ENCODE assay signal across 17 cellular contexts in genomic region chr3:5767304-5767703, GRCh38.
DNase-seq lines count a peak whose midpoint lies in the region; ATAC-seq, FAIRE-seq and TF ChIP-seq lines count a peak whose summit lies in the region.
"Had no signal": no experiment of that assay in that cellular context is flagged by ENCODE, and none has a peak within 500 bp of the region (broad histone marks: within the 10 kb centered on the region; RNA-seq: fewer than 3 reads in every experiment).

No MANE protein-coding gene starts in this region.

- FAIRE-seq in endometrium (lab: Jason Lieb, UNC): peak; percentile 12
- FAIRE-seq: H54, HepG2 had no signal

- TF ChIP-seq EP300 in stomach (IDR thresholded peaks at IDR 0.05): no peak

- no peak for TF ChIP-seq POLR2A in stomach (IDR thresholded peaks at IDR 0.05)

- no peaks in the 10 kb centered on the region for H3K27me3 ChIP-seq in stomach
- H3K27me3 ChIP-seq: BLaER1 had no signal

- H3K4me3 ChIP-seq in stomach: no peak overlapping the region
- H3K4me3 ChIP-seq: BLaER1, GM23338 had no signal

- H3K27ac ChIP-seq in VCaP (peak overlapping the region; percentile 31; the same call in 1 of the 2 replicates), stomach (no peak overlapping the region)
- H3K27ac ChIP-seq: BLaER1, KMS-11 had no signal

- H3K36me3 ChIP-seq in stomach: no peaks in the 10 kb centered on the region
- H3K36me3 ChIP-seq: BLaER1 had no signal

- ATAC-seq in GM21529 (IDR thresholded peaks at IDR 0.05; ENCODE audit: unreplicated experiment): no peak
- ATAC-seq: CD8-positive, alpha-beta T cell; GM23338; HepG2 had no signal

- WGBS in stomach, 5 donors: 92 to 97% (median 94%) methylated on average over 2 of the region's 2 CpGs

- no peak for TF ChIP-seq CTCF in VCaP (conservative IDR thresholded peaks at IDR 0.05)
- TF ChIP-seq CTCF in stomach (IDR thresholded peaks at IDR 0.05): no peak

- no peaks in the 10 kb centered on the region for H3K4me1 ChIP-seq in stomach

- H3K9me3 ChIP-seq in stomach: no peaks in the 10 kb centered on the region
- H3K9me3 ChIP-seq: BLaER1 had no signal

- peak; percentile 87 for DNase-seq in OCI-M1 (lab: John Stamatoyannopoulos, UW)
- DNase-seq in renal cortical epithelial cell (ENCODE audit: low read depth): peak; percentile 3
- DNase-seq in HuH-7 (ENCODE audit: low spot score): no peak
- no peak for DNase-seq in stomach
- DNase-seq: Calu3; CD8-positive, alpha-beta T cell; DMS79 treated with DMSO at 0.1 percent for 48 hours; GF-D8; HCEC 1CT had no signal

- intact Hi-C loops in stomach (cut with DNase I; ENCODE audit: low total_unique reads): no loop called here

Comparison
In these comparisons a context has a peak if more than half of its experiments do, and no peak if none do; other contexts are left out.
1. DNase-seq: peak in OCI-M1 (single experiment) and renal cortical epithelial cell (single experiment); none in HuH-7 (single experiment) and stomach (single experiment).